In genomic region chr12:130932061-130932650, GRCh38 we compare ENCODE assay signal across 12 cellular contexts.
"Had no signal": no experiment of that assay in that cellular context is flagged by ENCODE, and none has a peak within 500 bp of the region (broad histone marks: within the 10 kb centered on the region; RNA-seq: fewer than 3 reads in every experiment).

No MANE protein-coding gene starts in this region.

- DNase-seq: activated CD8-positive, alpha-beta T cell treated with anti-CD3 and anti-CD28 coated beads for 36 hours; activated naive CD4-positive, alpha-beta T cell treated with anti-CD3 and anti-CD28 coated beads, Interleukin-2, amount 10 ng/mL, durations not matched to agents 7 days and 5 days; adrenal gland; caudate nucleus; effector CD8-positive, alpha-beta T cell; left lung; mesendoderm; ovary; stimulated activated CD4-positive, alpha-beta T cell treated with anti-CD3 and anti-CD28 coated beads, Interleukin-4, amount 100 ng/mL, for 1 hour; stimulated activated CD8-positive, alpha-beta memory T cell treated with anti-CD3 and anti-CD28 coated beads, Interleukin-4, amount 100 ng/mL, for 48 hours; stimulated activated naive CD8-positive, alpha-beta T cell treated with anti-CD3 and anti-CD28 coated beads, Interleukin-15, Interleukin-2, amounts not matched to agents 100 U/mL and 50 U/mL, for 24 hours; T-helper 9 cell had no signal

- ATAC-seq: activated CD8-positive, alpha-beta T cell treated with anti-CD3 and anti-CD28 coated beads for 36 hours; stimulated activated naive CD8-positive, alpha-beta T cell treated with anti-CD3 and anti-CD28 coated beads, Interleukin-15, Interleukin-2, amounts not matched to agents 100 U/mL and 50 U/mL, for 24 hours had no signal
